Comparison of ENCODE assay signal across 8 cellular contexts in genomic region chr9:91949946-91950664, GRCh38. TPM values are rescaled to one million over a fixed set of nuclear protein-coding genes. Genes with fewer than 3 reads are reported as not detected.
DNase-seq lines count a peak whose midpoint lies in the region; ATAC-seq and TF ChIP-seq lines count a peak whose summit lies in the region.

Gene ROR2, minus strand, starts transcription at chr9:91950228.

- H3K36me3 ChIP-seq in BE2C: no peaks in the 10 kb centered on the region
- no peaks in the 10 kb centered on the region for H3K36me3 ChIP-seq in ovary

- no peak for TF ChIP-seq EP300 in ovary (IDR thresholded peaks at IDR 0.05)

- no peaks in the 10 kb centered on the region for H3K27me3 ChIP-seq in BE2C
- H3K27me3 ChIP-seq in ovary: no peaks in the 10 kb centered on the region

- peak within 1 kb of the TSS; percentile 81 for H3K4me3 ChIP-seq in BE2C (ENCODE audit: low read depth, low read length)
- peak within 1 kb of the TSS; percentile 49 for H3K4me3 ChIP-seq in ovary

- ATAC-seq in GM19463 (IDR thresholded peaks at IDR 0.05; ENCODE audit: unreplicated experiment) (peak; percentile 75), GM19452 (IDR thresholded peaks at IDR 0.05; ENCODE audit: unreplicated experiment) (no peak)

- H3K27ac ChIP-seq in ovary: peak within 1 kb of the TSS; percentile 61 to 85

- 0 to 1% (median 1%) methylated on average over 55 to 81 of the region's 81 CpGs for WGBS in ovary, 3 donors

- DNase-seq in BE2C (peak; percentile 90), NCI-H460 (ENCODE audit: extremely low read depth, low read depth) (peak; percentile 24), glomerular visceral epithelial cell (ENCODE audit: extremely low spot score) (peak; percentile 43), ovary (peak; percentile 77 to 92 (median 85)), GF-D8 (lab: John Stamatoyannopoulos, UW) (no peak)
- DNase-seq in activated T-helper 9 cell treated with anti-CD3 and anti-CD28 coated beads, Interleukin-2, amount 50 U/mL, for 16 hours (ENCODE audit: low read depth): peak; percentile 22

- peaks cover 25% of the 10 kb centered on the region for H3K4me1 ChIP-seq in BE2C
- H3K4me1 ChIP-seq in ovary (ENCODE audit: insufficient read depth): peaks cover 7% of the 10 kb centered on the region

- intact Hi-C loops in ovary (cut with DNase I): loop anchor here (2.0 to 10.0 kb wide), 8 partner anchors 53 to 1035 kb away; partner anchors contain the start of genes SPTLC1 (in 2 of the 4) and NFIL3 (in 1 of the 4)

- H3K9me3 ChIP-seq in BE2C: no peaks in the 10 kb centered on the region
- H3K9me3 ChIP-seq in ovary: no peaks in the 10 kb centered on the region

- TF ChIP-seq CTCF in BE2C (IDR thresholded peaks at IDR 0.05; ENCODE audit: low read depth, low read length) (peak; percentile 44), ovary (IDR thresholded peaks at IDR 0.05) (peak; percentile 20 to 97 (median 92))

- no peak for TF ChIP-seq POLR2A in ovary (IDR thresholded peaks at IDR 0.05)

RNA-seq across cellular contexts. Expression of gene ROR2, which starts in this region (rescaled TPM):
- polyA plus RNA-seq in BE2C (2012; ENCODE audit: insufficient read depth, insufficient read length, low read depth): 51.1 TPM
- 0.10 and 0.14 TPM in 2 replicates for total RNA-seq in NCI-H460 (2014; rRNA removed; shearing (Covaris generic))
- polyA plus RNA-seq in NCI-H460 (2014; cell fraction: nucleus; rRNA removed): not detected in 2 replicates
- total RNA-seq in ovary: 10 to 100 TPM; 13.1 to 35.5 (median 31.8) TPM
- 10 to 100 TPM; 11.4 to 19.3 TPM for polyA plus RNA-seq in ovary

Comparison
In these comparisons a context has a peak if more than half of its experiments do, and no peak if none do; other contexts are left out.
1. RNA of gene ROR2 (total RNA-seq): 13.1 to 35.5 TPM in ovary; 0.10 to 0.14 TPM in NCI-H460; every median in the first group is over 10 times any median in the second.
2. Peak in DNase-seq in NCI-H460; RNA of the gene not detected or under 1 TPM.